ENCODE assay signal across 30 cellular contexts in genomic region chr21:30223596-30223995, GRCh38. TPM values are rescaled to one million over a fixed set of nuclear protein-coding genes. Genes with fewer than 3 reads are reported as not detected.
"Had no signal": no experiment of that assay in that cellular context is flagged by ENCODE, and none has a peak within 500 bp of the region (broad histone marks: within the 10 kb centered on the region; RNA-seq: fewer than 3 reads in every experiment).

No MANE protein-coding gene starts in this region.

- H3K4me3 ChIP-seq: Peyer's patch had no signal

- H3K27me3 ChIP-seq: Peyer's patch had no signal

- H3K4me1 Mint-ChIP-seq: activated CD4-positive, alpha-beta T cell treated with anti-CD3 and anti-CD28 coated beads, Interleukin-2, amount 10 ng/mL, durations not matched to agents 7 days and 5 days; activated naive CD4-positive, alpha-beta T cell treated with anti-CD3 and anti-CD28 coated beads, Interleukin-2, amount 10 ng/mL, durations not matched to agents 7 days and 5 days; activated naive CD8-positive, alpha-beta T cell treated with anti-CD3 and anti-CD28 coated beads for 36 hours; IgD-negative memory B cell; T-helper 17 cell had no signal

- FAIRE-seq: TTC549 had no signal

- H3K36me3 ChIP-seq: Peyer's patch had no signal

- H3K9me3 ChIP-seq: Peyer's patch had no signal

- H3K27ac Mint-ChIP-seq: activated CD4-positive, alpha-beta memory T cell treated with anti-CD3 and anti-CD28 coated beads for 36 hours; activated CD4-positive, alpha-beta T cell treated with anti-CD3 and anti-CD28 coated beads, Interleukin-2, amount 10 ng/mL, durations not matched to agents 7 days and 5 days; activated naive CD4-positive, alpha-beta T cell treated with anti-CD3 and anti-CD28 coated beads, Interleukin-2, amount 10 ng/mL, durations not matched to agents 7 days and 5 days; activated naive CD8-positive, alpha-beta T cell treated with anti-CD3 and anti-CD28 coated beads for 36 hours; activated T-cell treated with anti-CD3 and anti-CD28 coated beads, Interleukin-2, amount 50 U/mL, for 72 hours; activated T-helper 2 cell treated with anti-CD3 and anti-CD28 coated beads, Interferon-gamma antibody, Interleukin-2, Interleukin-4, amounts not matched to agents 10 μg/mL and 5 μg/mL and 100 μg/mL, durations not matched to agents 14 hours and 24 hours and 36 hours; IgD-negative memory B cell; T-helper 17 cell had no signal

- H3K27me3 Mint-ChIP-seq: activated naive CD4-positive, alpha-beta T cell treated with anti-CD3 and anti-CD28 coated beads, Interleukin-2, amount 10 ng/mL, durations not matched to agents 7 days and 5 days; activated naive CD8-positive, alpha-beta T cell treated with anti-CD3 and anti-CD28 coated beads for 36 hours; IgD-negative memory B cell; T-helper 17 cell had no signal

- H3K9me3 Mint-ChIP-seq: activated CD4-positive, alpha-beta memory T cell treated with anti-CD3 and anti-CD28 coated beads for 36 hours; activated CD4-positive, alpha-beta T cell treated with anti-CD3 and anti-CD28 coated beads, Interleukin-2, amount 10 ng/mL, durations not matched to agents 7 days and 5 days; activated naive CD4-positive, alpha-beta T cell treated with anti-CD3 and anti-CD28 coated beads, Interleukin-2, amount 10 ng/mL, durations not matched to agents 7 days and 5 days; activated naive CD8-positive, alpha-beta T cell treated with anti-CD3 and anti-CD28 coated beads for 36 hours; activated T-cell treated with anti-CD3 and anti-CD28 coated beads, Interleukin-2, amount 50 U/mL, for 72 hours; activated T-helper 2 cell treated with anti-CD3 and anti-CD28 coated beads, Interferon-gamma antibody, Interleukin-2, Interleukin-4, amounts not matched to agents 10 μg/mL and 5 μg/mL and 100 μg/mL, durations not matched to agents 14 hours and 24 hours and 36 hours had no signal

- DNase-seq: activated CD4-positive, alpha-beta memory T cell treated with anti-CD3 and anti-CD28 coated beads for 36 hours; activated CD4-positive, alpha-beta T cell treated with anti-CD3 and anti-CD28 coated beads, Interleukin-2, amount 10 ng/mL, durations not matched to agents 7 days and 5 days; activated CD4-positive, CD25-positive, alpha-beta regulatory T cell; activated CD8-positive, alpha-beta memory T cell treated with anti-CD3 and anti-CD28 coated beads, Interleukin-2, amount 50 U/mL, for 4 hours; activated gamma-delta T cell treated with Interleukin-2 at 50 U/mL for 16 hours; activated naive CD4-positive, alpha-beta T cell treated with anti-CD3 and anti-CD28 coated beads, Interleukin-2, amount 10 ng/mL, durations not matched to agents 7 days and 5 days; activated naive CD8-positive, alpha-beta T cell treated with anti-CD3 and anti-CD28 coated beads for 36 hours; activated T-cell treated with anti-CD3 and anti-CD28 coated beads, Interleukin-2, amount 50 U/mL, for 72 hours; KG1; NCI-H1092; NCI-H1417 treated with DMSO at 0.1 percent for 48 hours; NCI-H1694; NCI-H2029; NCI-H2107; NCI-H345; NCI-H510A; NCI-H526 treated with DMSO at 0.1 percent for 48 hours; NCI-H82; OCI-M1; Peyer's patch; SHP77 treated with DMSO at 0.1 percent for 48 hours; T-helper 17 cell; T-helper 9 cell had no signal

- H3K27ac ChIP-seq: Peyer's patch had no signal

- H3K4me3 Mint-ChIP-seq: activated CD4-positive, alpha-beta memory T cell treated with anti-CD3 and anti-CD28 coated beads for 36 hours; activated CD4-positive, alpha-beta T cell treated with anti-CD3 and anti-CD28 coated beads, Interleukin-2, amount 10 ng/mL, durations not matched to agents 7 days and 5 days; activated naive CD4-positive, alpha-beta T cell treated with anti-CD3 and anti-CD28 coated beads, Interleukin-2, amount 10 ng/mL, durations not matched to agents 7 days and 5 days; activated naive CD8-positive, alpha-beta T cell treated with anti-CD3 and anti-CD28 coated beads for 36 hours; activated T-cell treated with anti-CD3 and anti-CD28 coated beads, Interleukin-2, amount 50 U/mL, for 72 hours; IgD-negative memory B cell; T-helper 17 cell had no signal

- H3K36me3 Mint-ChIP-seq: activated CD4-positive, alpha-beta memory T cell treated with anti-CD3 and anti-CD28 coated beads for 36 hours; activated naive CD4-positive, alpha-beta T cell treated with anti-CD3 and anti-CD28 coated beads, Interleukin-2, amount 10 ng/mL, durations not matched to agents 7 days and 5 days; activated naive CD8-positive, alpha-beta T cell treated with anti-CD3 and anti-CD28 coated beads for 36 hours had no signal

RNA-seq across cellular contexts. Expression of gene CLDN8, which starts 7.7 kb away (rescaled TPM):
- total RNA-seq: activated CD4-positive, alpha-beta memory T cell treated with anti-CD3 and anti-CD28 coated beads for 36 hours; activated CD4-positive, alpha-beta T cell treated with anti-CD3 and anti-CD28 coated beads, Interleukin-2, amount 10 ng/mL, durations not matched to agents 7 days and 5 days; activated naive CD8-positive, alpha-beta T cell treated with anti-CD3 and anti-CD28 coated beads for 36 hours; activated T-cell treated with anti-CD3 and anti-CD28 coated beads, Interleukin-2, amount 50 U/mL, for 72 hours; activated T-helper 2 cell treated with anti-CD3 and anti-CD28 coated beads, Interferon-gamma antibody, Interleukin-2, Interleukin-4, amounts not matched to agents 10 μg/mL and 5 μg/mL and 100 μg/mL, durations not matched to agents 14 hours and 24 hours and 36 hours; LHCN-M2; M059J; SK-MEL-5; T-helper 17 cell had no signal
- polyA plus RNA-seq: IgD-negative memory B cell had no signal

RNA-seq across cellular contexts. Expression of gene CLDN17, which starts 57.0 kb away (rescaled TPM):
- total RNA-seq: activated CD4-positive, alpha-beta memory T cell treated with anti-CD3 and anti-CD28 coated beads for 36 hours; activated CD4-positive, alpha-beta T cell treated with anti-CD3 and anti-CD28 coated beads, Interleukin-2, amount 10 ng/mL, durations not matched to agents 7 days and 5 days; activated naive CD8-positive, alpha-beta T cell treated with anti-CD3 and anti-CD28 coated beads for 36 hours; activated T-cell treated with anti-CD3 and anti-CD28 coated beads, Interleukin-2, amount 50 U/mL, for 72 hours; activated T-helper 2 cell treated with anti-CD3 and anti-CD28 coated beads, Interferon-gamma antibody, Interleukin-2, Interleukin-4, amounts not matched to agents 10 μg/mL and 5 μg/mL and 100 μg/mL, durations not matched to agents 14 hours and 24 hours and 36 hours; LHCN-M2; M059J; Peyer's patch; SK-MEL-5; T-helper 17 cell had no signal
- polyA plus RNA-seq: adipose tissue, IgD-negative memory B cell had no signal

RNA-seq across cellular contexts. Expression of gene KRTAP24-1, which starts 59.2 kb away (rescaled TPM):
- total RNA-seq: activated CD4-positive, alpha-beta memory T cell treated with anti-CD3 and anti-CD28 coated beads for 36 hours; activated CD4-positive, alpha-beta T cell treated with anti-CD3 and anti-CD28 coated beads, Interleukin-2, amount 10 ng/mL, durations not matched to agents 7 days and 5 days; activated naive CD8-positive, alpha-beta T cell treated with anti-CD3 and anti-CD28 coated beads for 36 hours; activated T-cell treated with anti-CD3 and anti-CD28 coated beads, Interleukin-2, amount 50 U/mL, for 72 hours; activated T-helper 2 cell treated with anti-CD3 and anti-CD28 coated beads, Interferon-gamma antibody, Interleukin-2, Interleukin-4, amounts not matched to agents 10 μg/mL and 5 μg/mL and 100 μg/mL, durations not matched to agents 14 hours and 24 hours and 36 hours; LHCN-M2; M059J; Peyer's patch; SK-MEL-5; T-helper 17 cell had no signal
- polyA plus RNA-seq: adipose tissue, IgD-negative memory B cell had no signal
